20 cellular contexts compared by ENCODE assay signal in the genomic region with DNA sequence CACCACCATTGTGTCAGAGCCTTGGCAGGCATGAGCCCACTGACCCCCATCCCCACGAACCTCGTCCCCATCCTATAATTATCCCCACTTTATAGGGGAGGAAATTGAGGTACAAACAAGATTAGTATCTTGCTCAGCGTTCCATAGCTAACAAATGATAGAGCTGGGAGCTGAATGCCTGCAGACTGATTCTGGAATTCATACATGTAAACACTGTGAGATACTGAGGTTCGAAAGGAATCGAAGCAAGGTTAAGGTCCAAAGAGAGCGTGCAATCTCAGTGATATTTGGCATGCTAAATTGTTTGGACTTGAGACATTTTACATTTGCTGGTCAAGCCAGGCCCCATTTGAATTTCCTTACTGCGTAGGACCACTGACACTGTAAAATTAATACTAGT.
"Had no signal": no experiment of that assay in that cellular context is flagged by ENCODE, and none has a peak within 500 bp of the region (broad histone marks: within the 10 kb centered on the region; RNA-seq: fewer than 3 reads in every experiment).

No MANE protein-coding gene starts in this region.

- H3K9ac ChIP-seq: SK-N-SH had no signal

- H3K4me1 ChIP-seq: body of pancreas, breast epithelium had no signal

- H3K27ac ChIP-seq: body of pancreas, breast epithelium, SJSA1 had no signal

- H3K36me3 ChIP-seq: breast epithelium, SJSA1 had no signal

- H3K4me3 ChIP-seq: body of pancreas, breast epithelium, SJSA1 had no signal

- H3K27me3 ChIP-seq: body of pancreas, breast epithelium, SJSA1 had no signal

- H3K4me2 ChIP-seq: SK-N-SH had no signal

- DNase-seq: activated CD4-positive, alpha-beta T cell treated with anti-CD3 and anti-CD28 coated beads, Interleukin-2, amount 10 ng/mL, durations not matched to agents 24 days and 14 days; activated CD4-positive, alpha-beta T cell treated with anti-CD3 and anti-CD28 coated beads, Interleukin-2, amount 50 U/mL, for 4 hours; activated CD8-positive, alpha-beta T cell treated with anti-CD3 and anti-CD28 coated beads for 36 hours; activated gamma-delta T cell; activated naive CD4-positive, alpha-beta T cell treated with Interleukin-2 at 50 U/mL for 16 hours; activated naive CD8-positive, alpha-beta T cell treated with anti-CD3 and anti-CD28 coated beads, Interleukin-2, amount 10 ng/mL, durations not matched to agents 7 days and 5 days; activated T-cell treated with anti-CD3 and anti-CD28 coated beads, Interleukin-2, amount 50 U/mL, for 24 hours; body of pancreas; NCI-H1048; NCI-H1105 treated with DMSO at 0.1 percent for 48 hours; NCI-H1436; NCI-H1694 treated with DMSO at 0.1 percent for 48 hours; NCI-H2029; NCI-H345; NCI-H524 treated with DMSO at 0.1 percent for 48 hours; RPMI8226; SHP77 treated with DMSO at 0.1 percent for 48 hours; SK-N-SH had no signal

- H3K9me2 ChIP-seq: SK-N-SH had no signal

- H3K9me3 ChIP-seq: body of pancreas, SJSA1, SK-N-SH had no signal
